Comparison of ENCODE assay signal across 1 cellular context in genomic region chr6:149728499-149729234, GRCh38.
A peak's percentile ranks its signal among the peaks of the same experiment; 100 is the strongest.
TF ChIP-seq lines count a peak whose summit lies in the region.

No MANE protein-coding gene starts in this region.

TF ChIP-seq in K562, 482 proteins besides CTCF, POLR2A, EP300 and RAD21 (continued from another document and continues in another):
- TF ChIP-seq E4F1 (CRISPR knock-in tag; IDR thresholded peaks at IDR 0.05; ENCODE audit: borderline replicate concordance) (no peak), DIDO1 (tag; IDR thresholded peaks at IDR 0.05; ENCODE audit: low read depth) (no peak), ZNF280A (IDR thresholded peaks at IDR 0.05; ENCODE audit: low read depth, partially characterized antibody) (no peak), CREM (IDR thresholded peaks at IDR 0.05; ENCODE audit: low read depth) (peak; percentile 73; the same call in 1 of the 2 replicates), ZZZ3 (IDR thresholded peaks at IDR 0.05) (0 out of 2 replicates have a peak, but pooled peaks have one; percentile 55), ZNF232 (CRISPR knock-in tag; IDR thresholded peaks at IDR 0.05) (no peak), MCM7 (IDR thresholded peaks at IDR 0.05) (no peak), TGIF2 (CRISPR knock-in tag; IDR thresholded peaks at IDR 0.05) (no peak), XRCC4 (IDR thresholded peaks at IDR 0.05; ENCODE audit: extremely low read depth, insufficient read depth, insufficient read length) (no peak), ZNF217 (CRISPR knock-in tag; IDR thresholded peaks at IDR 0.05) (no peak), SMARCB1 (IDR thresholded peaks at IDR 0.05; ENCODE audit: insufficient read length, low read depth) (peak; percentile 96), ZNF174 (CRISPR knock-in tag; IDR thresholded peaks at IDR 0.05) (no peak), ZNF41 (CRISPR knock-in tag; conservative IDR thresholded peaks at IDR 0.05) (0 out of 2 replicates have a peak, but pooled peaks have one; percentile 42), ILK (tag; IDR thresholded peaks at IDR 0.05; ENCODE audit: borderline replicate concordance, low read depth) (no peak), LARP7 (IDR thresholded peaks at IDR 0.05) (peak; percentile 95), ATF7 (IDR thresholded peaks at IDR 0.05) (peak; percentile 56), OTX1 (CRISPR knock-in tag; IDR thresholded peaks at IDR 0.05) (peak; percentile 92), PRPF4 (IDR thresholded peaks at IDR 0.05; ENCODE audit: insufficient read depth, low read depth, low read length, poor library complexity, severe bottlenecking) (no peak), MECOM (CRISPR knock-in tag; IDR thresholded peaks at IDR 0.05) (no peak; the same call in 1 of the 2 replicates), MEIS2 (IDR thresholded peaks at IDR 0.05; ENCODE audit: partially characterized antibody) (peak; percentile 50), TFE3 (CRISPR knock-in tag; IDR thresholded peaks at IDR 0.05) (no peak), TRIM28 (IDR thresholded peaks at IDR 0.05) (no peak; the same call in 1 of the 2 replicates), POLR3G (IDR thresholded peaks at IDR 0.05; ENCODE audit: extremely low read depth, insufficient read length, insufficient replicate concordance) (no peak), HIVEP1 (CRISPR knock-in tag; IDR thresholded peaks at IDR 0.05) (no peak), ZNF318 (IDR thresholded peaks at IDR 0.05; ENCODE audit: borderline replicate concordance in 1 of 2, low read depth in 1 of 2) (no peak), GTF3C2 (IDR thresholded peaks at IDR 0.05; ENCODE audit: borderline replicate concordance, extremely low read depth, insufficient read length) (no peak), ZNF76 (CRISPR knock-in tag; IDR thresholded peaks at IDR 0.05; ENCODE audit: borderline replicate concordance) (0 out of 2 replicates have a peak, but pooled peaks have one; percentile 62), EGR1 (conservative IDR thresholded peaks at IDR 0.05) (no peak), BDP1 (IDR thresholded peaks at IDR 0.05; ENCODE audit: insufficient read depth, insufficient read length) (no peak), ZNF561 (CRISPR knock-in tag; conservative IDR thresholded peaks at IDR 0.05) (no peak), CUX1 (CRISPR knock-in tag; IDR thresholded peaks at IDR 0.05) (no peak)
